Comparison of ENCODE assay signal across 1 cellular context in genomic region chr9:123176230-123176629, GRCh38.
TF ChIP-seq lines count a peak whose summit lies in the region.

No MANE protein-coding gene starts in this region.

TF ChIP-seq in WTC11, 78 proteins besides CTCF, POLR2A, EP300 and RAD21 (continued from another document):
- TF ChIP-seq ZNF512 (CRISPR knock-in tag; IDR thresholded peaks at IDR 0.05; ENCODE audit: borderline replicate concordance): no peak
- no peak for TF ChIP-seq ZNF317 (CRISPR knock-in tag; IDR thresholded peaks at IDR 0.05; ENCODE audit: borderline replicate concordance, low read depth)
- no peak for TF ChIP-seq USF2 (CRISPR knock-in tag; IDR thresholded peaks at IDR 0.05)
- no peak for TF ChIP-seq NFYB (CRISPR knock-in tag; conservative IDR thresholded peaks at IDR 0.05; ENCODE audit: low read depth)
TF ChIP-seq in WTC11: peak in this region for 0.
